In genomic region chr11:33507356-33507755, GRCh38 we compare ENCODE assay signal across 18 cellular contexts.
A peak's percentile ranks its signal among the peaks of the same experiment; 100 is the strongest.
DNase-seq lines count a peak whose midpoint lies in the region; FAIRE-seq and TF ChIP-seq lines count a peak whose summit lies in the region.
"Had no signal": no experiment of that assay in that cellular context is flagged by ENCODE, and none has a peak within 500 bp of the region (broad histone marks: within the 10 kb centered on the region; RNA-seq: fewer than 3 reads in every experiment).

No MANE protein-coding gene starts in this region.

- intact Hi-C loops in esophagus muscularis mucosa (cut with DNase I) (no loop called here), dorsolateral prefrontal cortex (cut with DNase I) (no loop called here)

- 83 to 84% methylated on average over 3 of the region's 3 CpGs for WGBS in GM23248 (ENCODE audit: low coverage in 1 of 2, low lambda C conversion rate in 2 of 2, missing lambda C conversion rate in 2 of 2), 2 experiments
- WGBS in esophagus muscularis mucosa = 85% methylated on average over 3 of the region's 3 CpGs

- H3K27me3 ChIP-seq in GM23248 (replicated peaks; ENCODE audit: insufficient read depth) (no peaks in the 10 kb centered on the region), bronchial epithelial cell (ENCODE audit: control insufficient read depth, insufficient read depth, low read length) (no peaks in the 10 kb centered on the region), esophagus muscularis mucosa (peaks cover 0 to 6% (median 0%) of the 10 kb centered on the region in 4 donors), dorsolateral prefrontal cortex (no peaks in the 10 kb centered on the region)
- H3K27me3 ChIP-seq: BE2C had no signal

- peaks cover 4% of the 10 kb centered on the region; the same call in 1 of the 2 replicates for H3F3A ChIP-seq in GM23248 (ENCODE audit: insufficient read depth)

- H3K9me2 ChIP-seq in GM23248 (ENCODE audit: insufficient read depth) = no peaks in the 10 kb centered on the region

- H3K4me3 ChIP-seq in GM23248 = no peak overlapping the region
- no peak overlapping the region for H3K4me3 ChIP-seq in bronchial epithelial cell (ENCODE audit: low read depth, low read length)
- no peak overlapping the region for H3K4me3 ChIP-seq in esophagus muscularis mucosa
- H3K4me3 ChIP-seq in dorsolateral prefrontal cortex = no peak overlapping the region
- H3K4me3 ChIP-seq: GM12878, GM23338 had no signal

- H3K9ac ChIP-seq in GM23248 = no peak overlapping the region

- no peaks in the 10 kb centered on the region for H3K36me3 Mint-ChIP-seq in immature natural killer cell
- H3K36me3 Mint-ChIP-seq: CD4-positive, CD25-positive, alpha-beta regulatory T cell; CD8-positive, alpha-beta memory T cell had no signal

- H3K4me2 ChIP-seq in GM23248 (ENCODE audit: unreplicated experiment) = no peak overlapping the region
- H3K4me2 ChIP-seq: GM23338 had no signal

- no peak for FAIRE-seq in bronchial epithelial cell (lab: Jason Lieb, UNC)
- FAIRE-seq: GM12878, H54, HTR-8/SVneo had no signal

- H3K4me1 Mint-ChIP-seq in immature natural killer cell = no peaks in the 10 kb centered on the region
- H3K4me1 Mint-ChIP-seq: CD4-positive, CD25-positive, alpha-beta regulatory T cell; CD8-positive, alpha-beta memory T cell; GM23338 had no signal

- TF ChIP-seq CTCF in bronchial epithelial cell (IDR thresholded peaks at IDR 0.05; ENCODE audit: insufficient read depth, low read length, severe bottlenecking) (no peak), esophagus muscularis mucosa (IDR thresholded peaks at IDR 0.05) (no peak), dorsolateral prefrontal cortex (IDR thresholded peaks at IDR 0.05 in 54 of 56, conservative IDR thresholded peaks at IDR 0.05 in 2 of 56; ENCODE audit: low read depth in 1 of 56, partially characterized antibody in 56 of 56) (no peak)

- no peak for TF ChIP-seq POLR2A in esophagus muscularis mucosa (IDR thresholded peaks at IDR 0.05; ENCODE audit: low read depth)

- H3K4me3 Mint-ChIP-seq in immature natural killer cell = no peak overlapping the region
- H3K4me3 Mint-ChIP-seq: CD4-positive, CD25-positive, alpha-beta regulatory T cell; CD8-positive, alpha-beta memory T cell; GM23338 had no signal

- peaks cover 2 to 16% (median 2%) of the 10 kb centered on the region in 3 donors for H3K27me3 Mint-ChIP-seq in immature natural killer cell (ENCODE audit: low read depth in 3 of 3)

- DNase-seq in GM23248 = peak; percentile 61
- DNase-seq in bronchial epithelial cell (ENCODE audit: low read depth) = peak; percentile 37
- peak; percentile 60 for DNase-seq in esophagus muscularis mucosa (ENCODE audit: extremely low spot score)
- DNase-seq in pulmonary artery endothelial cell (ENCODE audit: low read depth, low spot score) = peak; percentile 4
- no peak for DNase-seq in dorsolateral prefrontal cortex
- DNase-seq in immature natural killer cell = no peak
- no peak for DNase-seq in T-helper 1 cell
- DNase-seq: C1 segment of cervical spinal cord; CD4-positive, CD25-positive, alpha-beta regulatory T cell; CD8-positive, alpha-beta memory T cell; COR-L47; DMS 273 treated with DMSO at 0.1 percent for 48 hours; DND-41 had no signal

- no peak overlapping the region for H2AFZ ChIP-seq in GM23248
- H2AFZ ChIP-seq: GM23338 had no signal

- peaks cover 0 to 2% (median 0%) of the 10 kb centered on the region in 6 donors for H3K9me3 Mint-ChIP-seq in immature natural killer cell
- H3K9me3 Mint-ChIP-seq: CD8-positive, alpha-beta memory T cell; GM23338 had no signal

- H4K20me1 ChIP-seq in GM23248 (ENCODE audit: insufficient read depth) = no peaks in the 10 kb centered on the region; the same call in 1 of the 2 replicates

- H3K79me2 ChIP-seq in GM23248 (ENCODE audit: insufficient read depth) = peaks cover 100% of the 10 kb centered on the region

- no peak overlapping the region for H3K27ac Mint-ChIP-seq in immature natural killer cell
- H3K27ac Mint-ChIP-seq: CD4-positive, CD25-positive, alpha-beta regulatory T cell; CD8-positive, alpha-beta memory T cell; GM23338 had no signal

- no peaks in the 10 kb centered on the region for H3K9me3 ChIP-seq in GM23248 (ENCODE audit: low read depth)
- no peaks in the 10 kb centered on the region for H3K9me3 ChIP-seq in esophagus muscularis mucosa
- H3K9me3 ChIP-seq: BE2C had no signal

- H3K4me1 ChIP-seq in GM23248 (ENCODE audit: insufficient read depth) (peaks cover 12% of the 10 kb centered on the region; the same call in 1 of the 2 replicates), esophagus muscularis mucosa (no peaks in the 10 kb centered on the region)
- H3K4me1 ChIP-seq: BE2C had no signal

- no peak for TF ChIP-seq EP300 in esophagus muscularis mucosa (IDR thresholded peaks at IDR 0.05)

- H3K27ac ChIP-seq in GM23248 = peak overlapping the region; percentile 23
- no peak overlapping the region for H3K27ac ChIP-seq in esophagus muscularis mucosa (replicated peaks in 1 of 4)
- no peak overlapping the region for H3K27ac ChIP-seq in dorsolateral prefrontal cortex

- in situ Hi-C loops in GM23248 (cut with MboI) = no loop called here

- H3K36me3 ChIP-seq in GM23248 (ENCODE audit: low read depth) (no peaks in the 10 kb centered on the region), bronchial epithelial cell (ENCODE audit: control insufficient read depth, insufficient read depth, low read length) (no peaks in the 10 kb centered on the region), esophagus muscularis mucosa (no peaks in the 10 kb centered on the region)
- H3K36me3 ChIP-seq: BE2C had no signal

Comparison
In these comparisons a context has a peak if more than half of its experiments do, and no peak if none do; other contexts are left out.
1. DNase-seq: peak in GM23248 (single experiment), bronchial epithelial cell (single experiment), esophagus muscularis mucosa (single experiment) and pulmonary artery endothelial cell (single experiment); none in dorsolateral prefrontal cortex (0 of 10), immature natural killer cell (0 of 3) and T-helper 1 cell (0 of 5).